32 cellular contexts compared by ENCODE assay signal in the genomic region with DNA sequence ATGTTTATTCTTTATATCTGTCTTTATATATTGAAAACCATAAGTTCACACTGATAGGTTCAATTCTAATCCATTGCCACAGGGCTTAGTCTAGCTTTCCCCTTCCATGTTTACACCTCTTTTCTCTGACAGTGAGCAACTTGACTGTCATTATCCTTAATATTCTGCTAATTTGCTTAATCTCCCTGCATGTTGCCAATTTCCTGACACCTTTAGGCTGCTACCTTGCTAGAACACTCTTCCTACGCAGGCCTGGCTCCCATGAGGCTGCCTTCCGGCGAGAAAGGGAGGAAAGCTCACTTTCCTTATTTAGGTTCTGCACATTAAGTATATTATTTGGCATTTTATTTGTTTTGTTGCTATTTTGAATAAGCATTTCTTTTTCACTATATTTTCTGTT.
"Had no signal": no experiment of that assay in that cellular context is flagged by ENCODE, and none has a peak within 500 bp of the region (broad histone marks: within the 10 kb centered on the region; RNA-seq: fewer than 3 reads in every experiment).

No MANE protein-coding gene starts in this region.

- H2AFZ ChIP-seq: hepatocyte had no signal

- H3K27me3 ChIP-seq: adrenal gland, body of pancreas, dorsolateral prefrontal cortex, gastrocnemius medialis, heart right ventricle, hepatocyte had no signal

- H3K4me1 ChIP-seq: adrenal gland, body of pancreas, gastrocnemius medialis, heart right ventricle had no signal

- DNase-seq: activated CD4-positive, alpha-beta memory T cell treated with anti-CD3 and anti-CD28 coated beads for 36 hours; activated CD4-positive, alpha-beta T cell treated with anti-CD3 and anti-CD28 coated beads for 36 hours; activated CD4-positive, alpha-beta T cell treated with anti-CD3 and anti-CD28 coated beads, Interleukin-2, amount 10 ng/mL, durations not matched to agents 24 days and 14 days; activated CD4-positive, CD25-positive, alpha-beta regulatory T cell; activated CD4-positive, CD25-positive, alpha-beta regulatory T cell treated with anti-CD3 and anti-CD28 coated beads, Interleukin-2, amount 50 U/mL, for 72 hours; activated CD8-positive, alpha-beta memory T cell treated with anti-CD3 and anti-CD28 coated beads, Interleukin-2, amount 10 ng/mL, durations not matched to agents 7 days and 5 days; activated CD8-positive, alpha-beta memory T cell treated with anti-CD3 and anti-CD28 coated beads, Interleukin-2, amount 50 U/mL, for 4 hours; activated CD8-positive, alpha-beta T cell treated with anti-CD3 and anti-CD28 coated beads, Interleukin-2, amount 10 ng/mL, durations not matched to agents 7 days and 5 days; activated effector memory CD4-positive, alpha-beta T cell treated with anti-CD3 and anti-CD28 coated beads, Interleukin-2, amount 50 U/mL, for 16 hours; activated naive CD4-positive, alpha-beta T cell treated with anti-CD3 and anti-CD28 coated beads for 36 hours; activated naive CD8-positive, alpha-beta T cell treated with anti-CD3 and anti-CD28 coated beads for 36 hours; activated naive CD8-positive, alpha-beta T cell treated with anti-CD3 and anti-CD28 coated beads, Interleukin-2, amount 50 U/mL, for 24 hours; activated T-cell treated with anti-CD3 and anti-CD28 coated beads, Interleukin-2, amount 50 U/mL, for 1 hour; activated T-cell treated with anti-CD3 and anti-CD28 coated beads, Interleukin-2, amount 50 U/mL, for 48 hours; adrenal gland; amygdala; aorta; body of pancreas; caudate nucleus; cerebellar nuclear complex; dorsolateral prefrontal cortex; effector memory CD4-positive, alpha-beta T cell; endodermal cell; foreskin fibroblast; gastrocnemius medialis; glutamatergic neuron; heart right ventricle; T-helper 17 cell; T1000; WERI-Rb-1 had no signal

- H3K36me3 ChIP-seq: adrenal gland, gastrocnemius medialis, heart right ventricle, WERI-Rb-1 had no signal

- H3K4me3 ChIP-seq: adrenal gland, body of pancreas, coronary artery, dorsolateral prefrontal cortex, gastrocnemius medialis, heart right ventricle, hepatocyte had no signal

- H3K27ac ChIP-seq: adrenal gland, body of pancreas, coronary artery, dorsolateral prefrontal cortex, gastrocnemius medialis, heart right ventricle, hepatocyte, WERI-Rb-1 had no signal

- H3K9me3 ChIP-seq: adrenal gland, body of pancreas, gastrocnemius medialis, heart right ventricle had no signal

- H3K79me2 ChIP-seq: hepatocyte had no signal

- H3K4me2 ChIP-seq: hepatocyte had no signal
